Comparison of ENCODE assay signal across 8 cellular contexts in genomic region chr2:134700730-134701129, GRCh38. TPM values are rescaled to one million over a fixed set of nuclear protein-coding genes. Genes with fewer than 3 reads are reported as not detected.
"Had no signal": no experiment of that assay in that cellular context is flagged by ENCODE, and none has a peak within 500 bp of the region (broad histone marks: within the 10 kb centered on the region; RNA-seq: fewer than 3 reads in every experiment).

No MANE protein-coding gene starts in this region.

- ATAC-seq: GM12878 had no signal

- DNase-seq: GDM1, GF-D8 had no signal

- H3K4me3 ChIP-seq: GM12878 had no signal

- FAIRE-seq: G401.6, GM12878, GM12891, GM12892, GM18507 had no signal

RNA-seq across cellular contexts. Expression of gene TMEM163, which starts 18.1 kb away (rescaled TPM):
- total RNA-seq: G401 had no signal
